In the genomic region with DNA sequence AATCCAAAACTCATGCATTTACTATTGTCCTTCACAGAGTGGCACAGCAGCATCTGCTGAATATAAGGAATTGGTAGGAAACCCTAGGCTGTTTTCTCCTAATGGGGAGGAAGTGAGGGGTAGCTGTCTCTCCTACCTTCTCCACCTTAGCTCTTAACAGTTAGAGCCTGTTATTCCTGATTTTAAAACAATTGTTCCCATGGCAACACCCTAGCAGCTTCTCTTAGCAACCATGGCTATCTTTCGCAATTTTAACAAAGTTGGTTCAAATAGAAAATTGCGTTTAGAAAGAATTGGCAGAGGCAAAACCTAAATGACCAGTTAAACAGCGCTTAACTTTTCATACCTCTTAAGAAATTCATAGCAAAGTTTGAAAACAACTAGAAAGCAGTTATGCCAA, we compare ENCODE assay signal across 31 cellular contexts.
"Had no signal": no experiment of that assay in that cellular context is flagged by ENCODE, and none has a peak within 500 bp of the region (broad histone marks: within the 10 kb centered on the region; RNA-seq: fewer than 3 reads in every experiment).

No MANE protein-coding gene starts in this region.

- H3K36me3 ChIP-seq: brain microvascular endothelial cell, gastrocnemius medialis, heart left ventricle, WERI-Rb-1 had no signal

- H3K4me3 Mint-ChIP-seq: activated B cell treated with CpG ODN at 0.5 μM for 24 hours; activated CD8-positive, alpha-beta T cell treated with anti-CD3 and anti-CD28 coated beads for 36 hours; activated naive CD8-positive, alpha-beta T cell; activated T-cell treated with anti-CD3 and anti-CD28 coated beads, Interleukin-2, amount 50 U/mL, for 4 hours; activated T-helper 17 cell treated with anti-CD3 and anti-CD28 coated beads, Interleukin-2, amount 50 U/mL, for 72 hours; central memory CD8-positive, alpha-beta T cell; dendritic cell treated with granulocyte-macrophage colony-stimulating factor and Interleukin-4, amounts not matched to agents 40 ng/mL and 50 ng/mL, for 4 days; endodermal cell; T-helper 2 cell treated with Interferon-gamma antibody and Interleukin-4, amounts not matched to agents 5 μg/mL and 100 μg/mL, for 36 hours had no signal

- H3K27ac Mint-ChIP-seq: activated B cell treated with CpG ODN at 0.5 μM for 24 hours; activated CD8-positive, alpha-beta T cell treated with anti-CD3 and anti-CD28 coated beads for 36 hours; activated naive CD8-positive, alpha-beta T cell; activated T-helper 17 cell treated with anti-CD3 and anti-CD28 coated beads, Interleukin-2, amount 50 U/mL, for 72 hours; dendritic cell treated with granulocyte-macrophage colony-stimulating factor and Interleukin-4, amounts not matched to agents 40 ng/mL and 50 ng/mL, for 4 days; endodermal cell; T-helper 2 cell treated with Interferon-gamma antibody and Interleukin-4, amounts not matched to agents 5 μg/mL and 100 μg/mL, for 36 hours had no signal

- H3K4me1 Mint-ChIP-seq: activated B cell treated with CpG ODN at 0.5 μM for 24 hours; activated T-helper 17 cell treated with anti-CD3 and anti-CD28 coated beads, Interleukin-2, amount 50 U/mL, for 72 hours; central memory CD8-positive, alpha-beta T cell; endodermal cell had no signal

- H3K9me3 Mint-ChIP-seq: central memory CD8-positive, alpha-beta T cell had no signal

- H3K4me1 ChIP-seq: foreskin keratinocyte, gastrocnemius medialis, heart left ventricle had no signal

- H3K27ac ChIP-seq: brain microvascular endothelial cell, coronary artery, dorsolateral prefrontal cortex, foreskin keratinocyte, gastrocnemius medialis, heart left ventricle, WERI-Rb-1 had no signal

- H3K4me3 ChIP-seq: coronary artery, dorsolateral prefrontal cortex, gastrocnemius medialis, heart left ventricle had no signal

- H3K27me3 ChIP-seq: brain microvascular endothelial cell, foreskin keratinocyte, gastrocnemius medialis, heart left ventricle had no signal

- H3K9me3 ChIP-seq: gastrocnemius medialis had no signal

- FAIRE-seq: astrocyte, bronchial epithelial cell had no signal

- H3K36me3 Mint-ChIP-seq: activated naive CD8-positive, alpha-beta T cell had no signal

- DNase-seq: activated B cell treated with CpG ODN at 0.5 μM for 24 hours; activated CD4-positive, alpha-beta T cell treated with anti-CD3 and anti-CD28 coated beads for 48 hours; activated CD4-positive, alpha-beta T cell treated with anti-CD3 and anti-CD28 coated beads, Interleukin-2, amount 50 U/mL, for 1 hour; activated CD4-positive, alpha-beta T cell treated with anti-CD3 and anti-CD28 coated beads, Interleukin-2, amount 50 U/mL, for 48 hours; activated CD8-positive, alpha-beta memory T cell treated with anti-CD3 and anti-CD28 coated beads for 24 hours; activated CD8-positive, alpha-beta T cell treated with anti-CD3 and anti-CD28 coated beads for 36 hours; activated effector memory CD4-positive, alpha-beta T cell treated with Interleukin-2 at 50 U/mL for 16 hours; activated gamma-delta T cell treated with Interleukin-2 at 50 U/mL for 16 hours; activated naive CD4-positive, alpha-beta T cell treated with anti-CD3 and anti-CD28 coated beads, Interleukin-2, amount 50 U/mL, for 16 hours; activated naive CD4-positive, alpha-beta T cell treated with Interleukin-2 at 50 U/mL for 16 hours; activated T-cell treated with anti-CD3 and anti-CD28 coated beads, Interleukin-2, amount 50 U/mL, for 4 hours; amniotic stem cell; anterior cingulate cortex; brain microvascular endothelial cell; dorsolateral prefrontal cortex; effector memory CD4-positive, alpha-beta T cell; endodermal cell; gastrocnemius medialis; glutamatergic neuron; heart left ventricle; T1000; WERI-Rb-1 had no signal

- H3K27me3 Mint-ChIP-seq: activated B cell treated with CpG ODN at 0.5 μM for 24 hours; activated CD8-positive, alpha-beta T cell treated with anti-CD3 and anti-CD28 coated beads for 36 hours; activated naive CD8-positive, alpha-beta T cell; activated T-helper 17 cell treated with anti-CD3 and anti-CD28 coated beads, Interleukin-2, amount 50 U/mL, for 72 hours; central memory CD8-positive, alpha-beta T cell; dendritic cell treated with granulocyte-macrophage colony-stimulating factor and Interleukin-4, amounts not matched to agents 40 ng/mL and 50 ng/mL, for 4 days had no signal
